Comparison of ENCODE assay signal across 8 cellular contexts in genomic region chr1:205227584-205228006, GRCh38.
DNase-seq lines count a peak whose midpoint lies in the region; ATAC-seq and TF ChIP-seq lines count a peak whose summit lies in the region.

TMCC2 (plus strand) TSS chr1:205227946; CDS start chr1:205228565, 619 bp downstream.

- in situ Hi-C loops in T47D (cut with HindIII; ENCODE audit: low pct_unique_long_range_greater_than_20kb, low sequenced_read_pairs): no loop called here

- peak within 1 kb of the TSS; percentile 1 for H3K9ac ChIP-seq in iPS-18a (ENCODE audit: low read length)

- ATAC-seq in HG03045 (IDR thresholded peaks at IDR 0.05; ENCODE audit: unreplicated experiment): peak; percentile 80
- ATAC-seq in HG02623 (IDR thresholded peaks at IDR 0.05; ENCODE audit: unreplicated experiment): no peak

- peaks cover 10% of the 10 kb centered on the region for H3K27me3 ChIP-seq in iPS-18a (ENCODE audit: control insufficient read depth, insufficient read depth, low read length)

- no peak within 1 kb of the TSS for H3K27ac ChIP-seq in iPS-18a (ENCODE audit: low read length)

- DNase-seq in ELR (ENCODE audit: low read depth): peak; percentile 94
- DNase-seq in NCI-H2196 treated with DMSO at 0.1 percent for 48 hours (lab: John Stamatoyannopoulos, UW; ENCODE audit: unreplicated experiment): peak; percentile 86
- peak; percentile 87 to 95 for DNase-seq in T47D (ENCODE audit: low read depth in 1 of 2, low spot score in 1 of 2)
- peak; percentile 69 for DNase-seq in skeletal muscle cell (ENCODE audit: low read depth)

- H3K36me3 ChIP-seq in iPS-18a (ENCODE audit: control insufficient read depth, low read depth, low read length): no peaks in the 10 kb centered on the region

- peaks cover 18% of the 10 kb centered on the region for H3K4me1 ChIP-seq in iPS-18a (ENCODE audit: control insufficient read depth, low read depth, low read length)

- no peaks in the 10 kb centered on the region for H3K9me3 ChIP-seq in iPS-18a (ENCODE audit: control insufficient read depth, low read depth, low read length)

- TF ChIP-seq CTCF in WI38 (IDR thresholded peaks at IDR 0.05; ENCODE audit: low read depth, low read length): no peak

- H3K4me3 ChIP-seq in WI38 (ENCODE audit: low read depth, low read length) (peak within 1 kb of the TSS; percentile 74), iPS-18a (ENCODE audit: low read length) (peak within 1 kb of the TSS; percentile 73), skeletal muscle cell (ENCODE audit: low read depth, low read length) (peak within 1 kb of the TSS; percentile 66)
